In genomic region chr21:45332415-45332814, GRCh38 we compare ENCODE assay signal across 21 cellular contexts. TPM values are rescaled to one million over a fixed set of nuclear protein-coding genes. Genes with fewer than 3 reads are reported as not detected.
DNase-seq lines count a peak whose midpoint lies in the region; ATAC-seq and TF ChIP-seq lines count a peak whose summit lies in the region.
"Had no signal": no experiment of that assay in that cellular context is flagged by ENCODE, and none has a peak within 500 bp of the region (broad histone marks: within the 10 kb centered on the region; RNA-seq: fewer than 3 reads in every experiment).

No MANE protein-coding gene starts in this region.

- H3K23ac ChIP-seq in mesenchymal stem cell (ENCODE audit: low read length in 2 of 2): no peak overlapping the region

- no peak for ATAC-seq in WTC11
- ATAC-seq in sciatic nerve: no peak
- no peak for ATAC-seq in HG03139 (IDR thresholded peaks at IDR 0.05; ENCODE audit: unreplicated experiment)
- ATAC-seq: CD8-positive, alpha-beta T cell; HCT116; right lobe of liver had no signal

- H3K36me3 Mint-ChIP-seq in WTC11: no peaks in the 10 kb centered on the region
- H3K36me3 Mint-ChIP-seq: CD8-positive, alpha-beta T cell had no signal

- CTCF ChIA-PET in HEK293 (lab: Yijun Ruan, JAX) (no interaction called here), WTC11 (lab: Charles Lee) (no interaction called here)

- intact Hi-C loops in sciatic nerve (cut with DNase I): loop anchor here (5.0 kb wide), 1 partner anchor 595 kb away; no protein-coding TSS in a partner anchor

- peak overlapping the region; percentile 0 to 74 for H3K18ac ChIP-seq in mesenchymal stem cell (ENCODE audit: low read depth in 1 of 2, low read length in 2 of 2)

- DNase-seq in WTC11 (ENCODE audit: low spot score) (no peak), mesenchymal stem cell (no peak), sciatic nerve (ENCODE audit: low spot score) (peak; percentile 22), RKO (ENCODE audit: low spot score) (no peak), nucleus accumbens (lab: John Stamatoyannopoulos, UW) (no peak)
- DNase-seq: activated naive CD4-positive, alpha-beta T cell treated with Interleukin-2 at 50 U/mL for 16 hours; activated T-cell treated with anti-CD3 and anti-CD28 coated beads, Interleukin-2, amount 50 U/mL, for 48 hours; CD8-positive, alpha-beta T cell; central memory CD4-positive, alpha-beta T cell; DMS153; Kasumi-1; NCI-H1694 treated with DMSO at 0.1 percent for 48 hours; NCI-H2227 treated with DMSO at 0.1 percent for 48 hours; OCI-M1; SIG-M5; substantia nigra; uterus had no signal

- H3K27ac ChIP-seq in HEK293 (ENCODE audit: extremely low read depth, low read depth, low read length): no peak overlapping the region
- no peak overlapping the region for H3K27ac ChIP-seq in mesenchymal stem cell (ENCODE audit: low read length, poor library complexity, severe bottlenecking)
- H3K27ac ChIP-seq: right lobe of liver, uterus had no signal

- peak overlapping the region in 1 of 2 experiments; percentile 19 for H3K14ac ChIP-seq in mesenchymal stem cell (ENCODE audit: low read length in 2 of 2)

- POLR2A ChIA-PET in HEK293 (lab: Yijun Ruan, JAX) (no interaction called here), WTC11 (lab: Charles Lee) (no interaction called here)

- no peak overlapping the region for H2AFZ ChIP-seq in mesenchymal stem cell (ENCODE audit: low read depth, low read length)

- no peak for TF ChIP-seq CTCF in HEK293 (tag by site-specific recombination; IDR thresholded peaks at IDR 0.05)
- TF ChIP-seq CTCF in WTC11 (IDR thresholded peaks at IDR 0.05): no peak

- no peak overlapping the region for H4K8ac ChIP-seq in mesenchymal stem cell (ENCODE audit: low read length)

- H2BK12ac ChIP-seq in mesenchymal stem cell (ENCODE audit: low read length in 2 of 2): peak overlapping the region; percentile 18 to 73

- H3K27me3 ChIP-seq in mesenchymal stem cell (ENCODE audit: control insufficient read depth in 1 of 2, insufficient read depth in 1 of 2, low read length in 2 of 2): peaks cover 0 to 20% of the 10 kb centered on the region in 2 experiments
- H3K27me3 ChIP-seq: right lobe of liver, uterus had no signal

- H3K4me1 ChIP-seq in HEK293 (ENCODE audit: control insufficient read depth, insufficient read depth, low read length) (peaks cover 4% of the 10 kb centered on the region; the same call in 1 of the 2 replicates), mesenchymal stem cell (ENCODE audit: control insufficient read depth, insufficient read depth, low read depth, low read length) (peaks cover 76% of the 10 kb centered on the region)

- H3K4me2 ChIP-seq in mesenchymal stem cell (ENCODE audit: low read length, poor library complexity, severe bottlenecking): no peak overlapping the region

- H3K4me1 Mint-ChIP-seq in WTC11: peaks cover 28% of the 10 kb centered on the region

- H3K4me3 ChIP-seq in HEK293 (ENCODE audit: low read depth, low read length): no peak overlapping the region
- H3K4me3 ChIP-seq in mesenchymal stem cell (ENCODE audit: insufficient read depth in 1 of 2, low read depth in 1 of 2, low read length in 2 of 2): no peak overlapping the region
- H3K4me3 ChIP-seq: right lobe of liver, uterus had no signal

- peak overlapping the region; percentile 24 for H3K27ac Mint-ChIP-seq in WTC11
- H3K27ac Mint-ChIP-seq: CD8-positive, alpha-beta T cell had no signal

- H3K9me3 ChIP-seq in HEK293 (ENCODE audit: control insufficient read depth, insufficient read depth, low read depth, low read length): no peaks in the 10 kb centered on the region
- H3K9me3 ChIP-seq in mesenchymal stem cell (ENCODE audit: control insufficient read depth, low read length): no peaks in the 10 kb centered on the region
- H3K9me3 ChIP-seq: right lobe of liver, uterus had no signal

- H3K27me3 Mint-ChIP-seq in WTC11 (ENCODE audit: low read depth): no peaks in the 10 kb centered on the region; the same call in none of the 2 replicates

- no peak overlapping the region for H2BK5ac ChIP-seq in mesenchymal stem cell (ENCODE audit: low read depth, low read length, poor library complexity, severe bottlenecking)

- H4K91ac ChIP-seq in mesenchymal stem cell (ENCODE audit: low read length): peak overlapping the region; percentile 12

- H3K36me3 ChIP-seq in HEK293 (ENCODE audit: control insufficient read depth in 2 of 2, insufficient read depth in 1 of 2, low read length in 2 of 2) (no peaks in the 10 kb centered on the region), mesenchymal stem cell (ENCODE audit: control insufficient read depth in 1 of 2, insufficient read depth in 2 of 2, low read depth in 1 of 2, low read length in 2 of 2) (peaks cover 0 to 10% of the 10 kb centered on the region in 2 experiments)
- H3K36me3 ChIP-seq: right lobe of liver, uterus had no signal

- no peak overlapping the region for H3K9ac ChIP-seq in mesenchymal stem cell (ENCODE audit: low read length)

- no peak overlapping the region for H3K4me3 Mint-ChIP-seq in WTC11
- H3K4me3 Mint-ChIP-seq: CD8-positive, alpha-beta T cell had no signal

- no peak overlapping the region for H2BK120ac ChIP-seq in mesenchymal stem cell (ENCODE audit: low read depth, low read length)

- no peaks in the 10 kb centered on the region for H3K9me3 Mint-ChIP-seq in WTC11
- H3K9me3 Mint-ChIP-seq: CD8-positive, alpha-beta T cell had no signal

- H2BK15ac ChIP-seq in mesenchymal stem cell (ENCODE audit: low read depth, poor library complexity, severe bottlenecking): no peak overlapping the region

- H2AK5ac ChIP-seq in mesenchymal stem cell (ENCODE audit: low read length, severe bottlenecking): peak overlapping the region; percentile 2

- H3K4ac ChIP-seq in mesenchymal stem cell (ENCODE audit: low read depth in 1 of 2, low read length in 2 of 2): peak overlapping the region in 1 of 2 experiments; percentile 10

- 97% methylated on average over 4 of the region's 4 CpGs for WGBS in mesenchymal stem cell

- H3K79me1 ChIP-seq in mesenchymal stem cell (replicated peaks; ENCODE audit: low read length, poor library complexity, severe bottlenecking): peaks cover 3% of the 10 kb centered on the region

TF ChIP-seq in HEK293, 187 proteins besides CTCF, POLR2A, EP300 and RAD21 (continues in another document):
- TF ChIP-seq OSR2 (tag by site-specific recombination; IDR thresholded peaks at IDR 0.05) (peak; percentile 39; the same call in 1 of the 2 replicates), ZBTB26 (tag by site-specific recombination; optimal IDR thresholded peaks at IDR 0.05) (no peak), ZBTB7A (tag by site-specific recombination; IDR thresholded peaks at IDR 0.05; ENCODE audit: low read depth) (peak; percentile 37; the same call in 1 of the 2 replicates), ZNF639 (tag by site-specific recombination; IDR thresholded peaks at IDR 0.05) (no peak), ZBTB8A (tag by site-specific recombination; IDR thresholded peaks at IDR 0.05) (no peak)

TF ChIP-seq in WTC11, 78 proteins besides CTCF, POLR2A, EP300 and RAD21:
- TF ChIP-seq NFE2L1 (CRISPR knock-in tag; IDR thresholded peaks at IDR 0.05): peak; percentile 49; the same call in 1 of the 2 replicates
- TF ChIP-seq MAX (CRISPR knock-in tag; IDR thresholded peaks at IDR 0.05): no peak
- TF ChIP-seq PRDM15 (CRISPR knock-in tag; IDR thresholded peaks at IDR 0.05): no peak

RNA-seq across cellular contexts. Expression of gene POFUT2, which starts 44.7 kb away (rescaled TPM):
- total RNA-seq in WTC11 (2021) (37.1 to 41.4 TPM (median 39.7 TPM) in 3 replicates), sciatic nerve (44.2 TPM)
- polyA plus RNA-seq in mesenchymal stem cell (2013, experiment 1 of 2): 75.1 TPM
- polyA plus RNA-seq in mesenchymal stem cell (2013, experiment 2 of 2): 76.3 TPM
